ENCODE assay signal across 2 cellular contexts in the genomic region with DNA sequence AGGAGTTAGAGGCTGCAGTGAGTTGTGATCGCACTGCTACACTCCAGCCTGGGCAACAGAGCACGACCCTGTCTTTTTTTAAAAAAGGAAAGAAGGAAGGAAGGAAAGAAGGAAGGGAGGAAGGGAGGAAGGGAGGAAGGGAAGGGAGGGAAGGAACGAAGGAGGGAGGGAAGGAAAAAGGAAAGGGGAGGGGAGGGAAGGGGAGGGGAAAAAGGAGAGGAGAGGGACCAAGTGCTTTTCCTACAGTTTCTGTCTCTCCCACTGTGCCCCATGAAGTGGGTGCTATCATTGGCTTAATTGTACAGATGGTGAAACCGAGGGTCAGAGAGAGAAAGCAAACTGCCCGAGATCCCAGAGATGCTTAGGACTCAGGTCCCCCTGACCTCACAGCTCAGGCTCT.
TF ChIP-seq lines count a peak whose summit lies in the region.

No MANE protein-coding gene starts in this region.

TF ChIP-seq in HepG2, 621 proteins besides CTCF, POLR2A, EP300 and RAD21:
- TF ChIP-seq, protein P1, sequence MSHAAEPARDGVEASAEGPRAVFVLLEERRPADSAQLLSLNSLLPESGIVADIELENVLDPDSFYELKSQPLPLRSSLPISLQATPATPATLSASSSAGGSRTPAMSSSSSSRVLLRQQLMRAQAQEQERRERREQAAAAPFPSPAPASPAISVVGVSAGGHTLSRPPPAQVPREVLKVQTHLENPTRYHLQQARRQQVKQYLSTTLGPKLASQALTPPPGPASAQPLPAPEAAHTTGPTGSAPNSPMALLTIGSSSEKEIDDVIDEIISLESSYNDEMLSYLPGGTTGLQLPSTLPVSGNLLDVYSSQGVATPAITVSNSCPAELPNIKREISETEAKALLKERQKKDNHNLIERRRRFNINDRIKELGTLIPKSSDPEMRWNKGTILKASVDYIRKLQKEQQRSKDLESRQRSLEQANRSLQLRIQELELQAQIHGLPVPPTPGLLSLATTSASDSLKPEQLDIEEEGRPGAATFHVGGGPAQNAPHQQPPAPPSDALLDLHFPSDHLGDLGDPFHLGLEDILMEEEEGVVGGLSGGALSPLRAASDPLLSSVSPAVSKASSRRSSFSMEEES (CRISPR knock-in tag; IDR thresholded peaks at IDR 0.05), result no peak
- peak; percentile 56 for TF ChIP-seq CCAR2 (optimal IDR thresholded peaks at IDR 0.05; ENCODE audit: low read depth, low read length)
- peak; percentile 96 for TF ChIP-seq PCBP2 (optimal IDR thresholded peaks at IDR 0.05; ENCODE audit: low read depth, low read length, poor library complexity, severe bottlenecking)
- TF ChIP-seq ZNF121 (CRISPR knock-in tag; IDR thresholded peaks at IDR 0.05), result peak; percentile 34; the same call in 1 of the 2 replicates
- TF ChIP-seq SIX4 (CRISPR knock-in tag; IDR thresholded peaks at IDR 0.05), result no peak
- TF ChIP-seq FOXO1 (CRISPR knock-in tag; IDR thresholded peaks at IDR 0.05), result no peak
- TF ChIP-seq KLF6 (CRISPR knock-in tag; IDR thresholded peaks at IDR 0.05), result no peak
- peak; percentile 90 for TF ChIP-seq HNRNPK (IDR thresholded peaks at IDR 0.05; ENCODE audit: low read depth, low read length, poor library complexity, severe bottlenecking)
- TF ChIP-seq GATAD1 (CRISPR knock-in tag; IDR thresholded peaks at IDR 0.05), result no peak
- 0 out of 2 replicates have a peak, but pooled peaks have one; percentile 67 for TF ChIP-seq PCBP1 (IDR thresholded peaks at IDR 0.05; ENCODE audit: borderline replicate concordance, low read depth, low read length)
- TF ChIP-seq ZNF264 (CRISPR knock-in tag; IDR thresholded peaks at IDR 0.05), result no peak
- no peak for TF ChIP-seq TEAD2 (CRISPR knock-in tag; IDR thresholded peaks at IDR 0.05)

TF ChIP-seq in K562, 482 proteins besides CTCF, POLR2A, EP300 and RAD21:
- TF ChIP-seq NFATC3 (IDR thresholded peaks at IDR 0.05) (no peak), PHF8 (IDR thresholded peaks at IDR 0.05; ENCODE audit: borderline replicate concordance, low read length) (0 out of 2 replicates have a peak, but pooled peaks have one; percentile 1), PHF21A (IDR thresholded peaks at IDR 0.05; ENCODE audit: borderline replicate concordance, low read depth) (no peak), ZNF512 (tag; IDR thresholded peaks at IDR 0.05) (peak; percentile 53)
